9 cellular contexts compared by ENCODE assay signal in the genomic region with DNA sequence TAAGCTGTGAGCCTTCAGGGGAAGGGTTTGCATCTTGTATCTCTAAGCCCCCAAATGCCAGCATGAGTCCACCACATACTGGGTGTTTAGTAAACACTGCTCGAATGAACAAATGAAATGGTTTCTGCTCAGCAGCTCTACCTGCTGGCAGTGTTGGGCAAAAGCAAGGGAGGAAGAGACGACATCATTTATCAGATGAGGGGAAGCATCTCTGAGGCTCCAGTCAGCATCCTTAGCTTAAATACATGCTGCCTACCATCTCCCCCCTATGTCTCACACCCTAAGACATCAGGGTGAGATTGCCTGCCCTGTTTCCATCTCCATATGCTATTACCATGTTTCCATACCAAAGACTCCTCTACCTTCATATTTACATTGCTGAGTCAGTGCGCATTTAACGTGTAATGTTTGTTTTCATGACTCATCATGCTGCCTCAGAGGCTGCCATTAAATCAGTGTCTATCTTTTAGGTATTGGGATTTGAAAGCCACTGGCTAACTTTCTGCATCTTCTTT.
DNase-seq lines count a peak whose midpoint lies in the region; ATAC-seq and TF ChIP-seq lines count a peak whose summit lies in the region.
"Had no signal": no experiment of that assay in that cellular context is flagged by ENCODE, and none has a peak within 500 bp of the region (broad histone marks: within the 10 kb centered on the region; RNA-seq: fewer than 3 reads in every experiment).

No MANE protein-coding gene starts in this region.

- no peak for DNase-seq in heart left ventricle
- DNase-seq in right atrium auricular region (ENCODE audit: low spot score): no peak
- DNase-seq in NB4 (ENCODE audit: low read depth): peak; percentile 16
- no peak for DNase-seq in chondrocyte (ENCODE audit: low spot score)
- peak; percentile 23 for DNase-seq in testis
- no peak for DNase-seq in dorsolateral prefrontal cortex
- DNase-seq: colonic mucosa had no signal

- H3K27me3 Mint-ChIP-seq in chondrocyte (ENCODE audit: low read depth): peaks cover 4% of the 10 kb centered on the region

- no peaks in the 10 kb centered on the region for H3K36me3 Mint-ChIP-seq in chondrocyte (ENCODE audit: low read depth)

- TF ChIP-seq POLR2A in heart left ventricle (IDR thresholded peaks at IDR 0.05) (no peak), NB4 (IDR thresholded peaks at IDR 0.05; ENCODE audit: extremely low read depth, insufficient read length) (no peak), testis (IDR thresholded peaks at IDR 0.05) (no peak)

- H3K27me3 ChIP-seq in heart left ventricle (peaks cover 0 to 21% (median 6%) of the 10 kb centered on the region in 9 donors), right atrium auricular region (no peaks in the 10 kb centered on the region), testis (no peaks in the 10 kb centered on the region), dorsolateral prefrontal cortex (peaks cover 0 to 5% (median 0%) of the 10 kb centered on the region in 45 donors)
- H3K27me3 ChIP-seq: colonic mucosa had no signal

- ATAC-seq in heart left ventricle: no peak
- ATAC-seq in GM19455 (IDR thresholded peaks at IDR 0.05; ENCODE audit: unreplicated experiment): no peak
- no peak for ATAC-seq in GM18873 (IDR thresholded peaks at IDR 0.05; ENCODE audit: low FRiP score, unreplicated experiment)

- no peaks in the 10 kb centered on the region for H3K4me1 Mint-ChIP-seq in chondrocyte (ENCODE audit: low read depth)

- H3K4me3 Mint-ChIP-seq in chondrocyte (ENCODE audit: unreplicated experiment): no peak overlapping the region

- 36 to 45% (median 39%) methylated on average over 4 of the region's 4 CpGs for whole genome bisulfite sequencing in heart left ventricle, 4 donors
- 55 to 61% methylated on average over 4 of the region's 4 CpGs for WGBS in testis, 2 donors

- H3K27ac Mint-ChIP-seq in chondrocyte (ENCODE audit: unreplicated experiment): no peak overlapping the region

- H3K4me3 ChIP-seq in heart left ventricle (no peak overlapping the region), right atrium auricular region (no peak overlapping the region), NB4 (ENCODE audit: low read depth, low read length) (no peak overlapping the region), testis (no peak overlapping the region), dorsolateral prefrontal cortex (no peak overlapping the region)
- H3K4me3 ChIP-seq: colonic mucosa had no signal

- no peaks in the 10 kb centered on the region for H3K9me3 Mint-ChIP-seq in chondrocyte (ENCODE audit: low read depth)

- H3K4me1 ChIP-seq in heart left ventricle (no peaks in the 10 kb centered on the region), right atrium auricular region (no peaks in the 10 kb centered on the region), testis (no peaks in the 10 kb centered on the region)
- H3K4me1 ChIP-seq: colonic mucosa had no signal

- H3K9me3 ChIP-seq in heart left ventricle (no peaks in the 10 kb centered on the region), right atrium auricular region (no peaks in the 10 kb centered on the region), testis (no peaks in the 10 kb centered on the region)
- H3K9me3 ChIP-seq: colonic mucosa had no signal

- H3K27ac ChIP-seq in heart left ventricle (no peak overlapping the region), right atrium auricular region (no peak overlapping the region), testis (no peak overlapping the region), dorsolateral prefrontal cortex (no peak overlapping the region)
- H3K27ac ChIP-seq: colonic mucosa had no signal

- H3K36me3 ChIP-seq in heart left ventricle (no peaks in the 10 kb centered on the region), right atrium auricular region (no peaks in the 10 kb centered on the region), testis (ENCODE audit: low read depth, missing control alignments) (no peaks in the 10 kb centered on the region)
- H3K36me3 ChIP-seq: colonic mucosa had no signal

- peak in 9 of 12 donors; percentile 9 to 45 (median 29) for TF ChIP-seq CTCF in heart left ventricle (IDR thresholded peaks at IDR 0.05)
- peak in 1 of 2 donors; percentile 49 for TF ChIP-seq CTCF in right atrium auricular region (IDR thresholded peaks at IDR 0.05)
- TF ChIP-seq CTCF in NB4 (IDR thresholded peaks at IDR 0.05; ENCODE audit: low read depth, low read length): peak; percentile 47
- TF ChIP-seq CTCF in chondrocyte (IDR thresholded peaks at IDR 0.05): peak; percentile 58
- peak in 1 of 3 experiments; percentile 41 for TF ChIP-seq CTCF in testis (IDR thresholded peaks at IDR 0.05)
- TF ChIP-seq CTCF in dorsolateral prefrontal cortex (IDR thresholded peaks at IDR 0.05 in 54 of 56, conservative IDR thresholded peaks at IDR 0.05 in 2 of 56; ENCODE audit: low read depth in 1 of 56, partially characterized antibody in 56 of 56): peak in 12 of 56 donors; percentile 3 to 30 (median 16)

- intact Hi-C loops in heart left ventricle (cut with DNase I) (loop anchor here in 1 of 10 donors (10.0 kb wide), 2 partner anchors 45 to 335 kb away; no protein-coding TSS in a partner anchor), testis (cut with DNase I; ENCODE audit: low total_unique reads) (no loop called here), dorsolateral prefrontal cortex (cut with DNase I) (no loop called here)

Comparison
In these comparisons a context has a peak if more than half of its experiments do, and no peak if none do; other contexts are left out.
1. DNase-seq: peak in NB4 (single experiment) and testis (single experiment); none in heart left ventricle (0 of 5), right atrium auricular region (single experiment), chondrocyte (single experiment) and dorsolateral prefrontal cortex (0 of 10).